21 cellular contexts compared by ENCODE assay signal in the genomic region with DNA sequence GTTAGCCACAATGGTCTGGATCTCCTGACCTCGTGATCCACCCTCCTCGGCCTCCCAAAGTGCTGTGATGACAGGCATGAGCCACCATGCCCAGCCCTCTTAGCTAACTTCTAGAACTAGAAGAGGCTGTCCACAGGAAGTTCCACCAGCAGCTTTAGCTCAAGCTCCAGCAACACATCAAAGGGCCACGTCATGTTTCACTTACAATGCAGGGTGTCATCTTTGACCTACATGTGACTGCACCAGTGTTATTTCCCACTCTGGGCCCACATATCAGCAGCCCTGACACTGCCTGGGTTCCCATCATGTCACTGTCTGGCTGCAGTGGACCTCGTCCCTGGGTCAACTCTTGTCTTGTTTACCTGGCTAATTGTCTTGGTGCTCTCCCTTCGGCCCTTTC.
"Had no signal": no experiment of that assay in that cellular context is flagged by ENCODE, and none has a peak within 500 bp of the region (broad histone marks: within the 10 kb centered on the region; RNA-seq: fewer than 3 reads in every experiment).

No MANE protein-coding gene starts in this region.

- H3K9ac ChIP-seq: SK-N-SH had no signal

- H3K27ac ChIP-seq: RWPE1 had no signal

- ATAC-seq: Panc1, PC-3 had no signal

- DNase-seq: KBM-7, NCI-H1092, NCI-H1105 treated with DMSO at 0.1 percent for 48 hours, NCI-H1417 treated with DMSO at 0.1 percent for 48 hours, NCI-H146, NCI-H1694 treated with DMSO at 0.1 percent for 48 hours, NCI-H1930, NCI-H2081 treated with DMSO at 0.1 percent for 48 hours, NCI-H2171, NCI-H226, NCI-H446, NCI-H510A, NCI-H524 treated with DMSO at 0.1 percent for 48 hours, NCI-H69, NCI-H774, PC-3, SHP77, SK-N-SH, SW 1271 had no signal

- H3K9me3 ChIP-seq: SK-N-SH had no signal

- H3K4me2 ChIP-seq: SK-N-SH had no signal
